In the genomic region with DNA sequence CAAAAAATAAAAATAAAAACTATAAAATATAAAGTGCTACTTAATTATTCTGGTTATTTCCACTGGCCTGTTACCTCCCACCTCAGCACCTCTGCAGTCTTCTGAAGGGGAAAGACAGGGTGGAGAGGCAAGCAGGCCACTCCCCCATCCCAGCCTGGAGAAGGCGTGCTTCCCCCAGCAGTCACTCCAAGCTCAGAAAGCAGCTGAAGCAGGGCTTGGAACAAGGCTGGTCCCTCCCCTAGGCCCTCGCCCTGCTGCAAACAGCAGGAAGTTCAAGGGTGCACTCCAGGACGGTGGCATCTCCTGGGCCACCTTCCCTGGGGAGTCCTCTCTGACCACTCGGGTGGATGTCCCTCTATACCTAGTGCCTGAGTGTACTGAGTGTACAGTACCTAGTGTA, we compare ENCODE assay signal across 1 cellular context.
TF ChIP-seq lines count a peak whose summit lies in the region.

No MANE protein-coding gene starts in this region.

TF ChIP-seq in GM23338, 12 proteins besides CTCF, POLR2A, EP300 and RAD21 (continued from another document):
- TF ChIP-seq, protein P1, sequence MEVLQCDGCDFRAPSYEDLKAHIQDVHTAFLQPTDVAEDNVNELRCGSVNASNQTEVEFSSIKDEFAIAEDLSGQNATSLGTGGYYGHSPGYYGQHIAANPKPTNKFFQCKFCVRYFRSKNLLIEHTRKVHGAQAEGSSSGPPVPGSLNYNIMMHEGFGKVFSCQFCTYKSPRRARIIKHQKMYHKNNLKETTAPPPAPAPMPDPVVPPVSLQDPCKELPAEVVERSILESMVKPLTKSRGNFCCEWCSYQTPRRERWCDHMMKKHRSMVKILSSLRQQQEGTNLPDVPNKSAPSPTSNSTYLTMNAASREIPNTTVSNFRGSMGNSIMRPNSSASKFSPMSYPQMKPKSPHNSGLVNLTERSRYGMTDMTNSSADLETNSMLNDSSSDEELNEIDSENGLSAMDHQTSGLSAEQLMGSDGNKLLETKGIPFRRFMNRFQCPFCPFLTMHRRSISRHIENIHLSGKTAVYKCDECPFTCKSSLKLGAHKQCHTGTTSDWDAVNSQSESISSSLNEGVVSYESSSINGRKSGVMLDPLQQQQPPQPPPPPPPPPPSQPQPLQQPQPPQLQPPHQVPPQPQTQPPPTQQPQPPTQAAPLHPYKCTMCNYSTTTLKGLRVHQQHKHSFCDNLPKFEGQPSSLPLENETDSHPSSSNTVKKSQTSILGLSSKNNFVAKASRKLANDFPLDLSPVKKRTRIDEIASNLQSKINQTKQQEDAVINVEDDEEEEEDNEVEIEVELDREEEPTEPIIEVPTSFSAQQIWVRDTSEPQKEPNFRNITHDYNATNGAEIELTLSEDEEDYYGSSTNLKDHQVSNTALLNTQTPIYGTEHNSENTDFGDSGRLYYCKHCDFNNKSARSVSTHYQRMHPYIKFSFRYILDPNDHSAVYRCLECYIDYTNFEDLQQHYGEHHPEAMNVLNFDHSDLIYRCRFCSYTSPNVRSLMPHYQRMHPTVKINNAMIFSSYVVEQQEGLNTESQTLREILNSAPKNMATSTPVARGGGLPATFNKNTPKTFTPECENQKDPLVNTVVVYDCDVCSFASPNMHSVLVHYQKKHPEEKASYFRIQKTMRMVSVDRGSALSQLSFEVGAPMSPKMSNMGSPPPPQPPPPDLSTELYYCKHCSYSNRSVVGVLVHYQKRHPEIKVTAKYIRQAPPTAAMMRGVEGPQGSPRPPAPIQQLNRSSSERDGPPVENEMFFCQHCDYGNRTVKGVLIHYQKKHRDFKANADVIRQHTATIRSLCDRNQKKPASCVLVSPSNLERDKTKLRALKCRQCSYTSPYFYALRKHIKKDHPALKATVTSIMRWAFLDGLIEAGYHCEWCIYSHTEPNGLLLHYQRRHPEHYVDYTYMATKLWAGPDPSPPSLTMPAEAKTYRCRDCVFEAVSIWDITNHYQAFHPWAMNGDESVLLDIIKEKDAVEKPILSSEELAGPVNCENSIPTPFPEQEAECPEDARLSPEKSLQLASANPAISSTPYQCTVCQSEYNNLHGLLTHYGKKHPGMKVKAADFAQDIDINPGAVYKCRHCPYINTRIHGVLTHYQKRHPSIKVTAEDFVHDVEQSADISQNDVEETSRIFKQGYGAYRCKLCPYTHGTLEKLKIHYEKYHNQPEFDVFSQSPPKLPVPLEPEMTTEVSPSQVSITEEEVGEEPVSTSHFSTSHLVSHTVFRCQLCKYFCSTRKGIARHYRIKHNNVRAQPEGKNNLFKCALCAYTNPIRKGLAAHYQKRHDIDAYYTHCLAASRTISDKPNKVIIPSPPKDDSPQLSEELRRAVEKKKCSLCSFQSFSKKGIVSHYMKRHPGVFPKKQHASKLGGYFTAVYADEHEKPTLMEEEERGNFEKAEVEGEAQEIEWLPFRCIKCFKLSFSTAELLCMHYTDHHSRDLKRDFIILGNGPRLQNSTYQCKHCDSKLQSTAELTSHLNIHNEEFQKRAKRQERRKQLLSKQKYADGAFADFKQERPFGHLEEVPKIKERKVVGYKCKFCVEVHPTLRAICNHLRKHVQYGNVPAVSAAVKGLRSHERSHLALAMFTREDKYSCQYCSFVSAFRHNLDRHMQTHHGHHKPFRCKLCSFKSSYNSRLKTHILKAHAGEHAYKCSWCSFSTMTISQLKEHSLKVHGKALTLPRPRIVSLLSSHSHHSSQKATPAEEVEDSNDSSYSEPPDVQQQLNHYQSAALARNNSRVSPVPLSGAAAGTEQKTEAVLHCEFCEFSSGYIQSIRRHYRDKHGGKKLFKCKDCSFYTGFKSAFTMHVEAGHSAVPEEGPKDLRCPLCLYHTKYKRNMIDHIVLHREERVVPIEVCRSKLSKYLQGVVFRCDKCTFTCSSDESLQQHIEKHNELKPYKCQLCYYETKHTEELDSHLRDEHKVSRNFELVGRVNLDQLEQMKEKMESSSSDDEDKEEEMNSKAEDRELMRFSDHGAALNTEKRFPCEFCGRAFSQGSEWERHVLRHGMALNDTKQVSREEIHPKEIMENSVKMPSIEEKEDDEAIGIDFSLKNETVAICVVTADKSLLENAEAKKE (CRISPR knock-in tag; IDR thresholded peaks at IDR 0.05) = no peak
- TF ChIP-seq EZH2 (IDR thresholded peaks at IDR 0.05; ENCODE audit: low read depth, unreplicated experiment) (no peak), JUNB (IDR thresholded peaks at IDR 0.05; ENCODE audit: unreplicated experiment) (no peak), POLR2AphosphoS5 (IDR thresholded peaks at IDR 0.05; ENCODE audit: low read depth) (no peak), STAT1 (IDR thresholded peaks at IDR 0.05; ENCODE audit: unreplicated experiment) (no peak)
